ENCODE assay signal across 22 cellular contexts in the genomic region with DNA sequence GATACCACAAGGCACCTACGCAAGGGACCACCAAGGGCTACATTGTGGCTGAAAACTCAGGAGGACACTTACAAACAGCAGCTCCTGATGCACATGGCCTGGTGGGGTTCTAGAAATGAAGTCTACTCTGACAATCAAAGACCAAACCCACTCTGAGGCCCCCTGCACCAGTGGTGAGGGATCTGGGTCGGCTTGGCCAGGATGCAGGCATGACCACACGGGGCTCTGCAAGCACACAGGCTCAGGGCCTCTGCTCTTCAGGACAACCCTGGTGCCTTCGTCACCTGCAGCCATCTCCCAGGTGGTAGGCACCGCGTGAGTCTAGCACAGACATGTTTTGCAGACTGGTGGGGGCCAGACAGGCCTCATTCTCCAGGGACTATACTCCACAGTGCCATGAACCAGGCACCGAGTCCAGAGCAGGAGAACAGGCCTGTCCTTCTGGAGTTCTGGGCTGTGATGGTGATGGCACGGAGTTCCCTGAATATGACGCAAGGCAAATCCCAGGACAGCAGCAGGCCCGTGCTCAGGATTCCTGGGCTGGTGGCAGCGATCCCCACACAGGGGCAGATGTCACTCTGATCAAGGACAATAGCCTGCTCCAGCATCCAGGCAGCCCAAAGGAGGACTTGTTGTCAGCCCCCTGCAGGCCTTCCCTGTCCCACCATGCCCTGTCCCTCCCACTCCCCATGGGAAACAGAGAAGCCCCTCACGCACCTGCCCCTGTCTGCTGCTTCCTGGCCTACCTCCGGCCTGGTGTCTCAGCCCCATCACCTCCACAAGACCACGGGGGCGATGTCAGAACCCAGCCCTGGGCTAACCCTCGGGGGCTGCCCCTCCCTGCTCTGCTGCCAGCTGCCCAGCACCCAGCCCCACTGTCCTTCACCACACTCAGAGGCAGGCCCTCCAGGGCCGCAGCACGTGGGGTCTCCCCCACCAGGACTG. TPM values are rescaled to one million over a fixed set of nuclear protein-coding genes. Genes with fewer than 3 reads are reported as not detected.
DNase-seq lines count a peak whose midpoint lies in the region; ATAC-seq lines count a peak whose summit lies in the region.
"Had no signal": no experiment of that assay in that cellular context is flagged by ENCODE, and none has a peak within 500 bp of the region (broad histone marks: within the 10 kb centered on the region; RNA-seq: fewer than 3 reads in every experiment).

No MANE protein-coding gene starts in this region.

- no peak overlapping the region for H2BK12ac ChIP-seq in mesenchymal stem cell (ENCODE audit: low read length in 2 of 2)

- no peak overlapping the region for H2AFZ ChIP-seq in mesenchymal stem cell (ENCODE audit: low read depth, low read length)
- H2AFZ ChIP-seq: GM23338, PC-9 had no signal

- peaks cover 0 to 32% of the 10 kb centered on the region in 2 experiments for H3K36me3 ChIP-seq in mesenchymal stem cell (ENCODE audit: control insufficient read depth in 1 of 2, insufficient read depth in 2 of 2, low read depth in 1 of 2, low read length in 2 of 2)
- H3K36me3 ChIP-seq: SJSA1 had no signal

- no peak overlapping the region for H3K4me3 Mint-ChIP-seq in activated CD8-positive, alpha-beta memory T cell treated with anti-CD3 and anti-CD28 coated beads, Interleukin-2, amount 10 ng/mL, durations not matched to agents 7 days and 5 days
- H3K4me3 Mint-ChIP-seq in effector memory CD8-positive, alpha-beta T cell, result no peak overlapping the region
- H3K4me3 Mint-ChIP-seq: CD4-positive, alpha-beta T cell; GM23338; naive B cell; WTC11 had no signal

- H3K14ac ChIP-seq in mesenchymal stem cell (ENCODE audit: low read length in 2 of 2), result peak overlapping the region in 1 of 2 experiments; percentile 70

- H3K9ac ChIP-seq in mesenchymal stem cell (ENCODE audit: low read length), result no peak overlapping the region

- no peak overlapping the region for H3K4me3 ChIP-seq in mesenchymal stem cell (ENCODE audit: insufficient read depth in 1 of 2, low read depth in 1 of 2, low read length in 2 of 2)
- H3K4me3 ChIP-seq: A549, esophagus squamous epithelium, GM23338, PC-9, SJSA1 had no signal

- H2AK5ac ChIP-seq in mesenchymal stem cell (ENCODE audit: low read length, severe bottlenecking), result no peak overlapping the region

- H3K4me2 ChIP-seq in mesenchymal stem cell (ENCODE audit: low read length, poor library complexity, severe bottlenecking), result no peak overlapping the region
- H3K4me2 ChIP-seq: A549, GM23338, PC-9 had no signal

- H3K27ac Mint-ChIP-seq in activated CD8-positive, alpha-beta memory T cell treated with anti-CD3 and anti-CD28 coated beads, Interleukin-2, amount 10 ng/mL, durations not matched to agents 7 days and 5 days, result no peak overlapping the region
- no peak overlapping the region for H3K27ac Mint-ChIP-seq in effector memory CD8-positive, alpha-beta T cell
- H3K27ac Mint-ChIP-seq: CD4-positive, alpha-beta T cell; GM23338; naive B cell had no signal

- H3K4me1 ChIP-seq in mesenchymal stem cell (ENCODE audit: control insufficient read depth, insufficient read depth, low read depth, low read length), result peaks cover 7% of the 10 kb centered on the region
- H3K4me1 ChIP-seq: A549 had no signal

- no peak overlapping the region for H4K8ac ChIP-seq in mesenchymal stem cell (ENCODE audit: low read length)

- no peak for ATAC-seq in activated CD8-positive, alpha-beta memory T cell treated with anti-CD3 and anti-CD28 coated beads, Interleukin-2, amount 10 ng/mL, durations not matched to agents 7 days and 5 days
- no peak for ATAC-seq in HG03457 (IDR thresholded peaks at IDR 0.05; ENCODE audit: unreplicated experiment)
- ATAC-seq in effector memory CD8-positive, alpha-beta T cell (replicated peaks), result no peak
- ATAC-seq: GM23338, WTC11 had no signal

- H3K27ac ChIP-seq in mesenchymal stem cell (ENCODE audit: low read length, poor library complexity, severe bottlenecking), result no peak overlapping the region
- H3K27ac ChIP-seq: A549, esophagus squamous epithelium, PC-9, SJSA1 had no signal

- CTCF ChIA-PET in activated CD8-positive, alpha-beta memory T cell treated with anti-CD3 and anti-CD28 coated beads, Interleukin-2, amount 10 ng/mL, durations not matched to agents 7 days and 5 days (lab: Charles Lee), result interaction anchor here (1.5 kb wide), 1 partner anchor 92 kb away, joined by 5 read pairs; no protein-coding TSS in a partner anchor

- no peaks in the 10 kb centered on the region for H3K9me3 ChIP-seq in mesenchymal stem cell (ENCODE audit: control insufficient read depth, low read length)
- H3K9me3 ChIP-seq: A549, esophagus squamous epithelium, SJSA1 had no signal

- DNase-seq in activated CD4-positive, alpha-beta T cell treated with anti-CD3 and anti-CD28 coated beads for 1 hour, result peak; percentile 3
- no peak for DNase-seq in activated CD4-positive, alpha-beta T cell treated with anti-CD3 and anti-CD28 coated beads, Interleukin-2, amount 50 U/mL, for 1 hour
- DNase-seq in activated CD8-positive, alpha-beta memory T cell treated with anti-CD3 and anti-CD28 coated beads, Interleukin-2, amount 10 ng/mL, durations not matched to agents 7 days and 5 days, result peak; percentile 25
- DNase-seq in mesenchymal stem cell (no peak), ureter (ENCODE audit: low spot score) (peak; percentile 40), SHP77 (lab: John Stamatoyannopoulos, UW) (no peak)
- DNase-seq in effector memory CD8-positive, alpha-beta T cell, result no peak
- DNase-seq: activated gamma-delta T cell treated with Interleukin-2 at 50 U/mL for 16 hours; esophagus squamous epithelium; MV-4-11; naive B cell; NCI-H1930; PC-9; small intestine; stimulated activated CD4-positive, alpha-beta T cell treated with anti-CD3 and anti-CD28 coated beads, Interleukin-4, amount 100 ng/mL, for 4 hours had no signal

- H2BK120ac ChIP-seq in mesenchymal stem cell (ENCODE audit: low read depth, low read length), result no peak overlapping the region

- H2BK15ac ChIP-seq in mesenchymal stem cell (ENCODE audit: low read depth, poor library complexity, severe bottlenecking), result no peak overlapping the region

- H3K4me1 Mint-ChIP-seq in activated CD8-positive, alpha-beta memory T cell treated with anti-CD3 and anti-CD28 coated beads, Interleukin-2, amount 10 ng/mL, durations not matched to agents 7 days and 5 days, result no peaks in the 10 kb centered on the region
- H3K4me1 Mint-ChIP-seq in effector memory CD8-positive, alpha-beta T cell (ENCODE audit: low read depth in 2 of 2), result peaks cover under 1% of the 10 kb centered on the region in 2 donors

- no peak overlapping the region for H3K23ac ChIP-seq in mesenchymal stem cell (ENCODE audit: low read length in 2 of 2)

- peak overlapping the region; percentile 12 for H4K91ac ChIP-seq in mesenchymal stem cell (ENCODE audit: low read length)

- no peak overlapping the region for H2BK5ac ChIP-seq in mesenchymal stem cell (ENCODE audit: low read depth, low read length, poor library complexity, severe bottlenecking)

- no peaks in the 10 kb centered on the region for H3K9me3 Mint-ChIP-seq in activated CD8-positive, alpha-beta memory T cell treated with anti-CD3 and anti-CD28 coated beads, Interleukin-2, amount 10 ng/mL, durations not matched to agents 7 days and 5 days (ENCODE audit: low read depth)
- H3K9me3 Mint-ChIP-seq in effector memory CD8-positive, alpha-beta T cell, result no peaks in the 10 kb centered on the region
- H3K9me3 Mint-ChIP-seq: CD4-positive, alpha-beta T cell; GM23338; naive B cell; WTC11 had no signal

- H3K79me1 ChIP-seq in mesenchymal stem cell (replicated peaks; ENCODE audit: low read length, poor library complexity, severe bottlenecking), result peaks cover 9% of the 10 kb centered on the region

- 94% methylated on average over 18 of the region's 18 CpGs for WGBS in mesenchymal stem cell

- H3K27me3 Mint-ChIP-seq in activated CD8-positive, alpha-beta memory T cell treated with anti-CD3 and anti-CD28 coated beads, Interleukin-2, amount 10 ng/mL, durations not matched to agents 7 days and 5 days, result no peaks in the 10 kb centered on the region
- no peaks in the 10 kb centered on the region for H3K27me3 Mint-ChIP-seq in effector memory CD8-positive, alpha-beta T cell
- H3K27me3 Mint-ChIP-seq: CD4-positive, alpha-beta T cell had no signal

- no peaks in the 10 kb centered on the region for H3K27me3 ChIP-seq in mesenchymal stem cell (ENCODE audit: control insufficient read depth in 1 of 2, insufficient read depth in 1 of 2, low read length in 2 of 2)
- H3K27me3 ChIP-seq: esophagus squamous epithelium, SJSA1 had no signal

- H3K4ac ChIP-seq in mesenchymal stem cell (ENCODE audit: low read depth in 1 of 2, low read length in 2 of 2), result no peak overlapping the region

- no peaks in the 10 kb centered on the region for H3K36me3 Mint-ChIP-seq in activated CD8-positive, alpha-beta memory T cell treated with anti-CD3 and anti-CD28 coated beads, Interleukin-2, amount 10 ng/mL, durations not matched to agents 7 days and 5 days
- H3K36me3 Mint-ChIP-seq in effector memory CD8-positive, alpha-beta T cell (ENCODE audit: insufficient read depth), result no peaks in the 10 kb centered on the region
- H3K36me3 Mint-ChIP-seq: WTC11 had no signal

- no peak overlapping the region for H3K18ac ChIP-seq in mesenchymal stem cell (ENCODE audit: low read depth in 1 of 2, low read length in 2 of 2)

RNA-seq across cellular contexts. Expression of a gene that starts 36.1 kb away (rescaled TPM):
- total RNA-seq in activated CD8-positive, alpha-beta memory T cell treated with anti-CD3 and anti-CD28 coated beads, Interleukin-2, amount 10 ng/mL, durations not matched to agents 7 days and 5 days, result 10 to 100 TPM; 13.7 to 14.7 TPM
- 3.9 TPM for polyA plus RNA-seq in mesenchymal stem cell (2013, experiment 1 of 2)
- polyA plus RNA-seq in mesenchymal stem cell (2013, experiment 2 of 2), result 3.9 TPM
- 6.0 TPM for total RNA-seq in ureter

RNA-seq across cellular contexts. Expression of a gene that starts 36.1 kb away (rescaled TPM):
- 10 to 100 TPM; 12.8 to 15.9 TPM for total RNA-seq in activated CD8-positive, alpha-beta memory T cell treated with anti-CD3 and anti-CD28 coated beads, Interleukin-2, amount 10 ng/mL, durations not matched to agents 7 days and 5 days
- 6.4 TPM for polyA plus RNA-seq in mesenchymal stem cell (2013, experiment 1 of 2)
- polyA plus RNA-seq in mesenchymal stem cell (2013, experiment 2 of 2), result 7.2 TPM
- total RNA-seq in ureter, result 28.6 TPM

RNA-seq across cellular contexts. Expression of a gene that starts 58.0 kb away (rescaled TPM):
- 1 to 10 TPM in 1 of 2 experiments, under 1 TPM in 1; 0.91 to 1.1 TPM for total RNA-seq in activated CD8-positive, alpha-beta memory T cell treated with anti-CD3 and anti-CD28 coated beads, Interleukin-2, amount 10 ng/mL, durations not matched to agents 7 days and 5 days
- 2.4 TPM for polyA plus RNA-seq in mesenchymal stem cell (2013, experiment 1 of 2)
- 2.5 TPM for polyA plus RNA-seq in mesenchymal stem cell (2013, experiment 2 of 2)
- total RNA-seq in ureter, result 13.0 TPM
- total RNA-seq: activated CD8-positive, alpha-beta memory T cell treated with anti-CD3 and anti-CD28 coated beads for 36 hours; CD4-positive, alpha-beta T cell had no signal

Comparison
In these comparisons a context has a peak if more than half of its experiments do, and no peak if none do; other contexts are left out.
1. DNase-seq: peak in activated CD4-positive, alpha-beta T cell treated with anti-CD3 and anti-CD28 coated beads for 1 hour (single experiment), activated CD8-positive, alpha-beta memory T cell treated with anti-CD3 and anti-CD28 coated beads, Interleukin-2, amount 10 ng/mL, durations not matched to agents 7 days and 5 days (single experiment) and ureter (single experiment); none in activated CD4-positive, alpha-beta T cell treated with anti-CD3 and anti-CD28 coated beads, Interleukin-2, amount 50 U/mL, for 1 hour (single experiment), mesenchymal stem cell (single experiment), SHP77 (0 of 2) and effector memory CD8-positive, alpha-beta T cell (0 of 3).